19 cellular contexts compared by ENCODE assay signal in the genomic region with DNA sequence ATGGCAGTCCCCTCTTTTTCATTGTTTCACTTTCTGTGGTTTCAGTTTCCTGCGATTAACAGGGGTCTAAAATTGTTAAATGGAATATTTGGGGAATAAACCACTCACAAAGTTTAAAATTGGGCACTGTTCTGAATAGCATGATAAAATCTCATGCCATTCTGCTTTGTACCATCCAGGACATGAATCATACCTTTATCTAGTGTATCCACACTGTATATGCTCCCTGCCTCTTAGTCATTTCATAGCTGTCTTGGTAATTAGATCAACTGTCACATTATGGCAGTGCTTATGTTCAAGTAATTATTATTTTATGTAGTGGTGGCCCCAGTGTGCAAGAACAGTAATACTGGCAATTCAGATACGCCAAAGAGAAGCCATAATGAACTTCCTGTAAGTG.
"Had no signal": no experiment of that assay in that cellular context is flagged by ENCODE, and none has a peak within 500 bp of the region (broad histone marks: within the 10 kb centered on the region; RNA-seq: fewer than 3 reads in every experiment).

No MANE protein-coding gene starts in this region.

- ATAC-seq: activated CD4-positive, CD25-positive, alpha-beta regulatory T cell treated with anti-CD3 and anti-CD28 coated beads, Interleukin-2, amount 50 U/mL, for 24 hours; effector memory CD8-positive, alpha-beta T cell; left lung had no signal

- H3K27ac ChIP-seq: cardiac muscle cell, left lung, thyroid gland had no signal

- H3K4me1 ChIP-seq: left lung, thyroid gland had no signal

- H3K36me3 ChIP-seq: cardiac muscle cell, left lung, thyroid gland had no signal

- DNase-seq: activated CD8-positive, alpha-beta memory T cell treated with anti-CD3 and anti-CD28 coated beads for 24 hours; activated CD8-positive, alpha-beta memory T cell treated with anti-CD3 and anti-CD28 coated beads, Interleukin-2, amount 50 U/mL, for 48 hours; activated effector memory CD4-positive, alpha-beta T cell treated with Interleukin-2 at 50 U/mL for 16 hours; activated naive CD4-positive, alpha-beta T cell treated with anti-CD3 and anti-CD28 coated beads, Interleukin-2, amount 10 ng/mL, durations not matched to agents 7 days and 5 days; activated T-cell treated with anti-CD3 and anti-CD28 coated beads, Interleukin-2, amount 50 U/mL, for 48 hours; effector memory CD8-positive, alpha-beta T cell; hippocampal formation; left lung; nephron progenitor cell; nucleus accumbens; posterior cingulate gyrus; retina; stimulated activated CD8-positive, alpha-beta memory T cell treated with anti-CD3 and anti-CD28 coated beads, Interleukin-4, amount 100 ng/mL, for 48 hours; stimulated activated naive CD4-positive, alpha-beta T cell; thyroid gland had no signal

- H3K27me3 ChIP-seq: cardiac muscle cell, left lung, thyroid gland had no signal

- H3K9me3 ChIP-seq: thyroid gland had no signal

- H3K4me3 ChIP-seq: cardiac muscle cell, left lung, thyroid gland had no signal

- FAIRE-seq: keratinocyte, TTC549 had no signal
